Comparison of ENCODE assay signal across 8 cellular contexts in the genomic region with DNA sequence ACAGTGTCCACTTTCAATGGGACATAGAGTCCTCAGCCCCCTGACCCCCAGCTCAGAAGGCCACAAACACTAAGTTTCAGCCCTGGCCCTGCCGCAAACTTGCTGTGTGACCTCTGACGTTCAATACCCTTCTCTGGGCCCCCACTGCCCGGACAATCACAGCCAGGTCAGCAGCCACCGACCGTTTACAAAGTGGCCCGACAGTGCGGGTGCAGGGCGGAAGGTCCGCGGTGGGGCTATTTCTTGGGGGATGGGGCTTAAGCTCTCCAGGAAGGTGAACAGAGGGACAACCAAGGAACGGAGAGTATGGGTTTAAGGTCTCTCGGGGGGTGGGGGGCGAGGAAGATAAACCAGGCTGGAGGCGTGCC. TPM values are rescaled to one million over a fixed set of nuclear protein-coding genes. Genes with fewer than 3 reads are reported as not detected.
DNase-seq lines count a peak whose midpoint lies in the region; ATAC-seq and TF ChIP-seq lines count a peak whose summit lies in the region.

No MANE protein-coding gene starts in this region.

- H3K36me3 ChIP-seq in left lung (peaks cover 0 to 41% of the 10 kb centered on the region in 2 donors), testis (ENCODE audit: low read depth, missing control alignments) (no peaks in the 10 kb centered on the region)

- H3K4me3 ChIP-seq in left lung (peak overlapping the region; percentile 74 to 81), testis (peak overlapping the region; percentile 81 to 82)

- peaks cover 23% of the 10 kb centered on the region for H3K27me3 Mint-ChIP-seq in activated CD4-positive, alpha-beta T cell treated with anti-CD3 and anti-CD28 coated beads, Interleukin-2, amount 10 ng/mL, durations not matched to agents 24 days and 14 days

- H3K9me3 ChIP-seq in left lung (no peaks in the 10 kb centered on the region), testis (no peaks in the 10 kb centered on the region)

- WGBS in testis, 2 donors, result 0 to 2% methylated on average over 10 to 14 of the region's 14 CpGs

- peaks cover 18% of the 10 kb centered on the region for H3K4me1 Mint-ChIP-seq in activated CD4-positive, alpha-beta T cell treated with anti-CD3 and anti-CD28 coated beads, Interleukin-2, amount 10 ng/mL, durations not matched to agents 24 days and 14 days

- DNase-seq in activated CD4-positive, alpha-beta T cell treated with anti-CD3 and anti-CD28 coated beads, Interleukin-2, amount 10 ng/mL, durations not matched to agents 24 days and 14 days, result no peak
- no peak for DNase-seq in activated CD4-positive, alpha-beta T cell treated with anti-CD3 and anti-CD28 coated beads, Interleukin-2, amount 50 U/mL, for 4 hours
- DNase-seq in left lung (no peak), testis (no peak), GM19240 (ENCODE audit: insufficient read length, low spot score) (no peak), ureter (ENCODE audit: low spot score) (no peak), occipital lobe (lab: John Stamatoyannopoulos, UW) (no peak)

- peak overlapping the region; percentile 97 for H3K27ac ChIP-seq in angular gyrus (ENCODE audit: low read depth, low read length)
- H3K27ac ChIP-seq in left lung, result peak overlapping the region; percentile 87 to 89
- H3K27ac ChIP-seq in testis, result peak overlapping the region; percentile 93 to 96

- TF ChIP-seq CTCF in left lung (IDR thresholded peaks at IDR 0.05), result no peak
- no peak for TF ChIP-seq CTCF in testis (IDR thresholded peaks at IDR 0.05)

- peak overlapping the region; percentile 97 for H3K27ac Mint-ChIP-seq in activated CD4-positive, alpha-beta T cell treated with anti-CD3 and anti-CD28 coated beads, Interleukin-2, amount 10 ng/mL, durations not matched to agents 24 days and 14 days

- no peak for TF ChIP-seq POLR2A in testis (IDR thresholded peaks at IDR 0.05)

- intact Hi-C loops in activated CD4-positive, alpha-beta T cell treated with anti-CD3 and anti-CD28 coated beads, Interleukin-2, amount 10 ng/mL, durations not matched to agents 24 days and 14 days (cut with micrococcal nuclease), result no loop called here
- intact Hi-C loops in left lung (cut with DNase I), result no loop called here
- intact Hi-C loops in testis (cut with DNase I; ENCODE audit: low total_unique reads), result no loop called here

- H3K4me3 Mint-ChIP-seq in activated CD4-positive, alpha-beta T cell treated with anti-CD3 and anti-CD28 coated beads, Interleukin-2, amount 10 ng/mL, durations not matched to agents 24 days and 14 days, result peak overlapping the region; percentile 98

- no peak for ATAC-seq in left lung

- no peaks in the 10 kb centered on the region for H3K9me3 Mint-ChIP-seq in activated CD4-positive, alpha-beta T cell treated with anti-CD3 and anti-CD28 coated beads, Interleukin-2, amount 10 ng/mL, durations not matched to agents 24 days and 14 days

- peaks cover 32% of the 10 kb centered on the region for H3K36me3 Mint-ChIP-seq in activated CD4-positive, alpha-beta T cell treated with anti-CD3 and anti-CD28 coated beads, Interleukin-2, amount 10 ng/mL, durations not matched to agents 24 days and 14 days (ENCODE audit: low read depth)

- H3K4me1 ChIP-seq in left lung (peaks cover 13 to 56% of the 10 kb centered on the region in 2 donors), testis (peaks cover 25% of the 10 kb centered on the region)

- H3K27me3 ChIP-seq in left lung (no peaks in the 10 kb centered on the region), testis (no peaks in the 10 kb centered on the region)

RNA-seq across cellular contexts. Expression of a gene that starts 0.5 kb away (rescaled TPM):
- total RNA-seq in activated CD4-positive, alpha-beta T cell treated with anti-CD3 and anti-CD28 coated beads, Interleukin-2, amount 10 ng/mL, durations not matched to agents 24 days and 14 days, result 66.1 and 69.9 TPM in 2 replicates
- total RNA-seq in left lung (10 to 100 TPM; 70.7 to 85.9 TPM), testis (100 to 1,000 TPM; 115 to 119 TPM), ureter (117 TPM), occipital lobe (44.5 TPM)
- 105 TPM for polyA plus RNA-seq in testis (ENCODE audit: insufficient read depth, low read depth, low replicate concordance)

RNA-seq across cellular contexts. Expression of a gene that starts 1.5 kb away (rescaled TPM):
- 0.42 and 0.83 TPM in 2 replicates for total RNA-seq in activated CD4-positive, alpha-beta T cell treated with anti-CD3 and anti-CD28 coated beads, Interleukin-2, amount 10 ng/mL, durations not matched to agents 24 days and 14 days
- total RNA-seq in left lung (1 to 10 TPM; 4.8 to 5.9 TPM), testis (10 to 100 TPM; 17.7 to 18.8 TPM), ureter (3.2 TPM), occipital lobe (8.4 TPM)
- 12.5 TPM for polyA plus RNA-seq in testis (ENCODE audit: insufficient read depth, low read depth, low replicate concordance)

RNA-seq across cellular contexts. Expression of a gene that starts 31.4 kb away (rescaled TPM):
- 15.5 and 16.8 TPM in 2 replicates for total RNA-seq in activated CD4-positive, alpha-beta T cell treated with anti-CD3 and anti-CD28 coated beads, Interleukin-2, amount 10 ng/mL, durations not matched to agents 24 days and 14 days
- total RNA-seq in left lung (10 to 100 TPM; 10.0 to 10.3 TPM), testis (10 to 100 TPM; 66.1 to 66.5 TPM), ureter (14.1 TPM), occipital lobe (3.3 TPM)
- 80.8 TPM for polyA plus RNA-seq in testis (ENCODE audit: insufficient read depth, low read depth, low replicate concordance)
